ENCODE assay signal across 1 cellular context in the genomic region with DNA sequence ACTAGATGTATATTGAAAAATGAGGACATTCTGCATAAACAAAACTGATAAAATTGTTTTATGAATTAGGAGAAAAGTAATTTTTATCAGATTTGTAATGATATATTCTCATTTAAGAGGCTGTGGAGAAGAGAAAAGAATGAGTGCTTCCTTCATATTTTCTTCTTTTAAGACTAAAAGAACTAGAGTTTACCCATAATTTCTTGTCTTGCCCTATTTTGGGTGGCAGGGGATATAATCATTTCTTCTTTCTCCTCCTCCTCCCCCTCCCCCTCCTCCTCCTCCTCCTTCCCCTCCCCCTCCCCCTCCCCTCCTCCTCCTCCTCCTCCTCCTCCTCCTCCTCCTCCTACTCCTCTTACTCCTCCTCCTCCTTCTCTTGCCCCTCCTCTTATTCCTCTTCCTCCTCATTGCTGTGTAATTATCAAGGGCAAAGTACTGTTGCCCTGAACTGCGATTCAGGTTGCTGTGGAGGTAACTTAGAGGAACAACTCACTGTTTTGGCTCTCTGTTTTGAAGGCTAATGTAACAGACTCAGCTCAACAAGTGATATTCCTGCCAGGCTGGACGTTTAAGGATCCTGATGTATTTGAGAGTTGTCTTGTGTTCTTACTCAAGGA.
TF ChIP-seq lines count a peak whose summit lies in the region.

No MANE protein-coding gene starts in this region.

TF ChIP-seq in K562, 482 proteins besides CTCF, POLR2A, EP300 and RAD21:
- peak; percentile 83 for TF ChIP-seq PCBP2 (IDR thresholded peaks at IDR 0.05; ENCODE audit: low read depth, low read length, poor library complexity, severe bottlenecking)
- no peak for TF ChIP-seq NCOR1 (IDR thresholded peaks at IDR 0.05)
- peak; percentile 59 for TF ChIP-seq HNRNPK (IDR thresholded peaks at IDR 0.05; ENCODE audit: low read depth, low read length, poor library complexity, severe bottlenecking)
TF ChIP-seq in K562: peak in this region for 2.
